In the genomic region with DNA sequence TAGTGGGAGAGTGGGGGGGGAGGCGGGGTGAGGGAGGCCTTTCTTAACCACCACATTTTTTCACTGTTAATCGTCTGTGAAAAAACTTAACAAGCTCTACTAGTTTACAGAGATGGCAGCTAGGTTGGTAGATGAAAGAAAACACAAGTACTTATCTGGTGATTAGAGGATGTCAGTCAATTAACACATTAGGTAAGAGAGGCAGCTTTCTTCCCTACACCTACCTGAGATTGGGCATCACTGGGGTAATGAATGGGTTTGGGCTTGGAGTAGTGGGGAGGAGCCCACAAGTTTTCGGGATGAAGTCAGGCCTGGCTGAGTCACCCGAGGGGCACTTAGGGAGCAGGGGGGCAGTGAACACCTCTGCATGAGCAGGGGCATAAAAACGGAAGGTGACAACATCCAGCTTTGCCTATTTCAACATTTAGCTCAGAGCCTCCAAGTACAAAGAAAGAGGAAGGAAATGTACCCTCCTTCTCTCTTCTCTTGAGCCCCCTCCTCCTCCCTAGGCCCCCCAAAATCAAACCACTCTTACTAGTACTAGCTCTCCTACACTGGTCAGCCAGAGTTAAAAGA, we compare ENCODE assay signal across 8 cellular contexts. TPM values are rescaled to one million over a fixed set of nuclear protein-coding genes. Genes with fewer than 3 reads are reported as not detected.
DNase-seq lines count a peak whose midpoint lies in the region; ATAC-seq, FAIRE-seq and TF ChIP-seq lines count a peak whose summit lies in the region.

No MANE protein-coding gene starts in this region.

- H3K36me3 ChIP-seq in suprapubic skin, result peaks cover 3% of the 10 kb centered on the region

- H3K4me3 Mint-ChIP-seq in activated naive CD4-positive, alpha-beta T cell treated with anti-CD3 and anti-CD28 coated beads for 36 hours, result peak overlapping the region; percentile 87

- H3K27me3 ChIP-seq in suprapubic skin, result no peaks in the 10 kb centered on the region

- TF ChIP-seq EP300 in suprapubic skin (IDR thresholded peaks at IDR 0.05), result no peak

- peaks cover 37% of the 10 kb centered on the region for H3K4me1 ChIP-seq in suprapubic skin

- H3K27me3 Mint-ChIP-seq in activated naive CD4-positive, alpha-beta T cell treated with anti-CD3 and anti-CD28 coated beads for 36 hours (ENCODE audit: low read depth), result no peaks in the 10 kb centered on the region

- H3K4me1 Mint-ChIP-seq in activated naive CD4-positive, alpha-beta T cell treated with anti-CD3 and anti-CD28 coated beads for 36 hours (ENCODE audit: low read depth), result peaks cover 56% of the 10 kb centered on the region

- H3K9me3 ChIP-seq in suprapubic skin, result no peaks in the 10 kb centered on the region

- TF ChIP-seq POLR2A in suprapubic skin (IDR thresholded peaks at IDR 0.05), result no peak

- no peaks in the 10 kb centered on the region for H3K9me3 Mint-ChIP-seq in activated naive CD4-positive, alpha-beta T cell treated with anti-CD3 and anti-CD28 coated beads for 36 hours

- ATAC-seq in HG03520 (IDR thresholded peaks at IDR 0.05; ENCODE audit: unreplicated experiment), result no peak

- intact Hi-C loops in activated naive CD4-positive, alpha-beta T cell treated with anti-CD3 and anti-CD28 coated beads for 36 hours (cut with micrococcal nuclease), result loop anchor here (5.0 kb wide), 3 partner anchors 227 to 1313 kb away; partner anchors contain the start of genes DEGS1, ENAH and FBXO28

- WGBS in suprapubic skin, result 57% methylated on average over 5 of the region's 5 CpGs

- H3K36me3 Mint-ChIP-seq in activated naive CD4-positive, alpha-beta T cell treated with anti-CD3 and anti-CD28 coated beads for 36 hours (ENCODE audit: low read depth), result peaks cover 22% of the 10 kb centered on the region

- no peak for FAIRE-seq in urothelium cell line (lab: Jason Lieb, UNC)

- TF ChIP-seq CTCF in fibroblast of the aortic adventitia (IDR thresholded peaks at IDR 0.05; ENCODE audit: insufficient read depth, low read length) (no peak), suprapubic skin (IDR thresholded peaks at IDR 0.05) (no peak)

- CTCF ChIA-PET in activated naive CD4-positive, alpha-beta T cell treated with anti-CD3 and anti-CD28 coated beads for 36 hours (lab: Charles Lee), result interaction anchor here (1.1 to 1.5 kb wide), 3 partner anchors 21 to 106 kb away, joined by 3 to 8 read pairs (median 3); no protein-coding TSS in a partner anchor

- no peak for DNase-seq in activated naive CD4-positive, alpha-beta T cell treated with anti-CD3 and anti-CD28 coated beads for 36 hours
- DNase-seq in activated naive CD4-positive, alpha-beta T cell treated with Interleukin-2 at 50 U/mL for 16 hours, result no peak
- DNase-seq in SIG-M5 (lab: John Stamatoyannopoulos, UW) (peak; percentile 82), fibroblast of the aortic adventitia (ENCODE audit: low read depth) (peak; percentile 20), urothelium cell line (ENCODE audit: low spot score) (peak; percentile 66), suprapubic skin (ENCODE audit: low spot score in 2 of 2) (no peak), NCI-H2029 (lab: John Stamatoyannopoulos, UW) (no peak)

- H3K27ac Mint-ChIP-seq in activated naive CD4-positive, alpha-beta T cell treated with anti-CD3 and anti-CD28 coated beads for 36 hours, result no peak overlapping the region

- no peak overlapping the region for H3K27ac ChIP-seq in suprapubic skin

- H3K4me3 ChIP-seq in fibroblast of the aortic adventitia (ENCODE audit: low read depth, low read length), result peak overlapping the region; percentile 29
- H3K4me3 ChIP-seq in suprapubic skin, result no peak overlapping the region

RNA-seq across cellular contexts. Expression of gene LBR, which starts 2.5 kb away (rescaled TPM):
- total RNA-seq in activated naive CD4-positive, alpha-beta T cell treated with anti-CD3 and anti-CD28 coated beads for 36 hours, result 100 to 1,000 TPM; 132 to 138 TPM
- total RNA-seq in fibroblast of the aortic adventitia (ENCODE audit: low replicate concordance) (18.9 and 32.1 TPM in 2 replicates), suprapubic skin (10 to 100 TPM; 18.5 to 57.2 (median 29.8) TPM)

Comparison
In these comparisons a context has a peak if more than half of its experiments do, and no peak if none do; other contexts are left out.
1. DNase-seq: peak in SIG-M5 (single experiment), fibroblast of the aortic adventitia (single experiment) and urothelium cell line (single experiment); none in activated naive CD4-positive, alpha-beta T cell treated with anti-CD3 and anti-CD28 coated beads for 36 hours (single experiment), activated naive CD4-positive, alpha-beta T cell treated with Interleukin-2 at 50 U/mL for 16 hours (single experiment), suprapubic skin (0 of 2) and NCI-H2029 (single experiment).